In the genomic region with DNA sequence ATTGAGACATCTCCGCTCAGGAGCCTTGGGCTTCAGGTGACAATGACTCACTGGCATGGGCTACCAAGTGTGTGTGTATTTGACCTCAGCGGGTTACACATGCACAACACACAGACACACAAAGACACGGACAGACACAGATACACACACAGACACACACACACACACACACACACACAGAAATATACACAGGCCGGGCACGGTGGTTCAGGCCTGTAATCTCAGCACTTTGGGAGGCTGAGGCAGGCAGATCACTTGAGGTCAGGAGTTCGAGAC, we compare ENCODE assay signal across 17 cellular contexts.
"Had no signal": no experiment of that assay in that cellular context is flagged by ENCODE, and none has a peak within 500 bp of the region (broad histone marks: within the 10 kb centered on the region; RNA-seq: fewer than 3 reads in every experiment).

No MANE protein-coding gene starts in this region.

- ATAC-seq: body of pancreas, foreskin keratinocyte, sciatic nerve had no signal

- H3K9ac ChIP-seq: SK-N-SH had no signal

- H3K27me3 ChIP-seq: body of pancreas, ovary had no signal

- H3K9me3 ChIP-seq: body of pancreas, ovary, SK-N-SH, spleen, uterus had no signal

- H3K4me3 Mint-ChIP-seq: activated naive CD4-positive, alpha-beta T cell treated with anti-CD3 and anti-CD28 coated beads, Interleukin-2, amount 10 ng/mL, durations not matched to agents 7 days and 5 days; neural crest cell had no signal

- H3K27ac ChIP-seq: body of pancreas, foreskin keratinocyte, ovary, spleen, uterus, VCaP had no signal

- H3K4me1 ChIP-seq: body of pancreas, foreskin keratinocyte, uterus had no signal

- H3K27ac Mint-ChIP-seq: activated naive CD4-positive, alpha-beta T cell treated with anti-CD3 and anti-CD28 coated beads, Interleukin-2, amount 10 ng/mL, durations not matched to agents 7 days and 5 days had no signal

- H3K36me3 Mint-ChIP-seq: activated naive CD4-positive, alpha-beta T cell treated with anti-CD3 and anti-CD28 coated beads, Interleukin-2, amount 10 ng/mL, durations not matched to agents 7 days and 5 days had no signal

- H3K4me3 ChIP-seq: body of pancreas, ovary, spleen, uterus had no signal

- H3K36me3 ChIP-seq: ovary, spleen, uterus had no signal

- H3K4me2 ChIP-seq: SK-N-SH had no signal

- H3K9me3 Mint-ChIP-seq: activated naive CD4-positive, alpha-beta T cell treated with anti-CD3 and anti-CD28 coated beads, Interleukin-2, amount 10 ng/mL, durations not matched to agents 7 days and 5 days; activated T-helper 2 cell treated with anti-CD3 and anti-CD28 coated beads, Interferon-gamma antibody, Interleukin-2, Interleukin-4, amounts not matched to agents 10 μg/mL and 5 μg/mL and 100 μg/mL, durations not matched to agents 14 hours and 24 hours and 36 hours; neural crest cell had no signal

- DNase-seq: activated CD4-positive, alpha-beta T cell treated with anti-CD3 and anti-CD28 coated beads for 48 hours; activated naive CD4-positive, alpha-beta T cell treated with anti-CD3 and anti-CD28 coated beads, Interleukin-2, amount 10 ng/mL, durations not matched to agents 7 days and 5 days; amygdala; cerebellar nuclear complex; effector memory CD4-positive, alpha-beta T cell; foreskin keratinocyte; kidney glomerular epithelial cell; SK-N-SH; spleen; T-helper 1 cell; uterus had no signal
